16 cellular contexts compared by ENCODE assay signal in genomic region chr9:73165911-73166310, GRCh38. TPM values are rescaled to one million over a fixed set of nuclear protein-coding genes. Genes with fewer than 3 reads are reported as not detected.
A peak's percentile ranks its signal among the peaks of the same experiment; 100 is the strongest.
DNase-seq lines count a peak whose midpoint lies in the region; ATAC-seq, FAIRE-seq and TF ChIP-seq lines count a peak whose summit lies in the region.
"Had no signal": no experiment of that assay in that cellular context is flagged by ENCODE, and none has a peak within 500 bp of the region (broad histone marks: within the 10 kb centered on the region; RNA-seq: fewer than 3 reads in every experiment).

No MANE protein-coding gene starts in this region.

- peak; percentile 95 for FAIRE-seq in H54 (lab: Jason Lieb, UNC)

- CTCF ChIA-PET in RWPE1 (lab: Yijun Ruan, JAX) = interaction anchor here (0.6 kb wide), 1 partner anchor 58 kb away, joined by 3 read pairs; no protein-coding TSS in a partner anchor

- H3K27ac Mint-ChIP-seq in activated T-helper 17 cell treated with anti-CD3 and anti-CD28 coated beads, Interleukin-2, amount 50 U/mL, for 72 hours = peak overlapping the region; percentile 0
- H3K27ac Mint-ChIP-seq in stimulated activated effector memory CD8-positive, alpha-beta T cell treated with anti-CD3 and anti-CD28 coated beads, Interleukin-12 subunit alpha, Interleukin-12 subunit beta, amount 100 ng/mL, for 72 hours = peak overlapping the region; percentile 45
- H3K27ac Mint-ChIP-seq: B cell; CD4-positive, CD25-positive, alpha-beta regulatory T cell; H9 had no signal

- no peak for TF ChIP-seq POLR2A in H54 (IDR thresholded peaks at IDR 0.05; ENCODE audit: low read depth, low read length)

- no peak for DNase-seq in H54 (ENCODE audit: insufficient read length, low spot score)
- no peak for DNase-seq in epithelial cell of prostate (ENCODE audit: low read depth, low spot score)
- DNase-seq in stimulated activated effector memory CD8-positive, alpha-beta T cell treated with anti-CD3 and anti-CD28 coated beads, Interleukin-12 subunit alpha, Interleukin-12 subunit beta, amount 100 ng/mL, for 72 hours (ENCODE audit: low spot score in 2 of 2) = no peak
- DNase-seq in putamen (ENCODE audit: low spot score) = no peak
- no peak for DNase-seq in NCI-H510A (lab: John Stamatoyannopoulos, UW)
- DNase-seq in RWPE1 (ENCODE audit: low spot score) = no peak
- DNase-seq: CD4-positive, CD25-positive, alpha-beta regulatory T cell; H9; IMR-90; Kasumi-1; MM.1S; NCI-H1092 treated with DMSO at 0.1 percent for 48 hours; NCI-H2081 treated with DMSO at 0.1 percent for 48 hours; NCI-H524 had no signal

- peaks cover 10% of the 10 kb centered on the region for H3K4me1 Mint-ChIP-seq in activated T-helper 17 cell treated with anti-CD3 and anti-CD28 coated beads, Interleukin-2, amount 50 U/mL, for 72 hours
- H3K4me1 Mint-ChIP-seq in stimulated activated effector memory CD8-positive, alpha-beta T cell treated with anti-CD3 and anti-CD28 coated beads, Interleukin-12 subunit alpha, Interleukin-12 subunit beta, amount 100 ng/mL, for 72 hours = peaks cover 42% of the 10 kb centered on the region

- no peaks in the 10 kb centered on the region for H3K9me3 Mint-ChIP-seq in activated T-helper 17 cell treated with anti-CD3 and anti-CD28 coated beads, Interleukin-2, amount 50 U/mL, for 72 hours
- no peaks in the 10 kb centered on the region for H3K9me3 Mint-ChIP-seq in stimulated activated effector memory CD8-positive, alpha-beta T cell treated with anti-CD3 and anti-CD28 coated beads, Interleukin-12 subunit alpha, Interleukin-12 subunit beta, amount 100 ng/mL, for 72 hours
- H3K9me3 Mint-ChIP-seq: CD4-positive, CD25-positive, alpha-beta regulatory T cell; H9 had no signal

- POLR2A ChIA-PET in RWPE1 (lab: Yijun Ruan, JAX; ENCODE audit: low non-redundant PET) = no interaction called here

- ATAC-seq in activated T-helper 17 cell treated with anti-CD3 and anti-CD28 coated beads, Interleukin-2, amount 50 U/mL, for 72 hours (replicated peaks) = no peak
- ATAC-seq in stimulated activated effector memory CD8-positive, alpha-beta T cell treated with anti-CD3 and anti-CD28 coated beads, Interleukin-12 subunit alpha, Interleukin-12 subunit beta, amount 100 ng/mL, for 72 hours = no peak

- no peak overlapping the region for H3K4me3 Mint-ChIP-seq in activated T-helper 17 cell treated with anti-CD3 and anti-CD28 coated beads, Interleukin-2, amount 50 U/mL, for 72 hours
- H3K4me3 Mint-ChIP-seq in stimulated activated effector memory CD8-positive, alpha-beta T cell treated with anti-CD3 and anti-CD28 coated beads, Interleukin-12 subunit alpha, Interleukin-12 subunit beta, amount 100 ng/mL, for 72 hours = no peak overlapping the region
- H3K4me3 Mint-ChIP-seq: B cell; CD4-positive, CD25-positive, alpha-beta regulatory T cell; H9 had no signal

- H3K27ac ChIP-seq in epithelial cell of prostate (peak overlapping the region; percentile 34), RWPE1 (no peak overlapping the region)

- no peaks in the 10 kb centered on the region for H3K27me3 Mint-ChIP-seq in activated T-helper 17 cell treated with anti-CD3 and anti-CD28 coated beads, Interleukin-2, amount 50 U/mL, for 72 hours
- H3K27me3 Mint-ChIP-seq: B cell; CD4-positive, CD25-positive, alpha-beta regulatory T cell had no signal

- no peak for TF ChIP-seq CTCF in RWPE1 (conservative IDR thresholded peaks at IDR 0.05; ENCODE audit: low read depth)

- H3K36me3 Mint-ChIP-seq in activated T-helper 17 cell treated with anti-CD3 and anti-CD28 coated beads, Interleukin-2, amount 50 U/mL, for 72 hours (ENCODE audit: low read depth) = peaks cover 81% of the 10 kb centered on the region
- H3K36me3 Mint-ChIP-seq in stimulated activated effector memory CD8-positive, alpha-beta T cell treated with anti-CD3 and anti-CD28 coated beads, Interleukin-12 subunit alpha, Interleukin-12 subunit beta, amount 100 ng/mL, for 72 hours = peaks cover 98% of the 10 kb centered on the region
- H3K36me3 Mint-ChIP-seq: CD4-positive, CD25-positive, alpha-beta regulatory T cell had no signal

RNA-seq across cellular contexts. Expression of gene ANXA1, which starts 14.2 kb away (rescaled TPM):
- 10 to 100 TPM; 50.3 to 57.1 TPM for total RNA-seq in activated T-helper 17 cell treated with anti-CD3 and anti-CD28 coated beads, Interleukin-2, amount 50 U/mL, for 72 hours
